Comparison of ENCODE assay signal across 16 cellular contexts in genomic region chr4:8310306-8310705, GRCh38. TPM values are rescaled to one million over a fixed set of nuclear protein-coding genes. Genes with fewer than 3 reads are reported as not detected.
DNase-seq lines count a peak whose midpoint lies in the region; ATAC-seq and TF ChIP-seq lines count a peak whose summit lies in the region.
"Had no signal": no experiment of that assay in that cellular context is flagged by ENCODE, and none has a peak within 500 bp of the region (broad histone marks: within the 10 kb centered on the region; RNA-seq: fewer than 3 reads in every experiment).

No MANE protein-coding gene starts in this region.

- no peak overlapping the region for H3K27ac Mint-ChIP-seq in natural killer cell treated with Interleukin-12 subunit alpha and Interleukin-12 subunit beta and Interleukin-15 and Interleukin-18, amount 100 ng/mL, for 72 hours
- H3K27ac Mint-ChIP-seq in natural killer cell (no peak overlapping the region), glutamatergic neuron (ENCODE audit: unreplicated experiment) (no peak overlapping the region)
- H3K27ac Mint-ChIP-seq: CD8-positive, alpha-beta memory T cell had no signal

- no peaks in the 10 kb centered on the region for H3K4me1 Mint-ChIP-seq in natural killer cell treated with Interleukin-12 subunit alpha and Interleukin-12 subunit beta and Interleukin-15 and Interleukin-18, amount 100 ng/mL, for 72 hours (ENCODE audit: low read depth in 2 of 2)
- H3K4me1 Mint-ChIP-seq in natural killer cell (no peaks in the 10 kb centered on the region), glutamatergic neuron (ENCODE audit: low read depth, unreplicated experiment) (peaks cover 4% of the 10 kb centered on the region)
- H3K4me1 Mint-ChIP-seq: CD8-positive, alpha-beta memory T cell had no signal

- H3K36me3 ChIP-seq in sigmoid colon, result no peaks in the 10 kb centered on the region
- H3K36me3 ChIP-seq: MG63 had no signal

- H3K36me3 Mint-ChIP-seq in natural killer cell treated with Interleukin-12 subunit alpha and Interleukin-12 subunit beta and Interleukin-15 and Interleukin-18, amount 100 ng/mL, for 72 hours, result no peaks in the 10 kb centered on the region
- H3K36me3 Mint-ChIP-seq in natural killer cell (no peaks in the 10 kb centered on the region), glutamatergic neuron (ENCODE audit: unreplicated experiment) (peaks cover 13% of the 10 kb centered on the region)
- H3K36me3 Mint-ChIP-seq: CD8-positive, alpha-beta memory T cell had no signal

- H3K4me1 ChIP-seq in sigmoid colon, result peaks cover 0 to 33% (median 31%) of the 10 kb centered on the region in 4 donors

- no peak for TF ChIP-seq CTCF in natural killer cell (IDR thresholded peaks at IDR 0.05)
- no peak for TF ChIP-seq CTCF in glutamatergic neuron (IDR thresholded peaks at IDR 0.05; ENCODE audit: partially characterized antibody, unreplicated experiment)
- no peak for TF ChIP-seq CTCF in sigmoid colon (IDR thresholded peaks at IDR 0.05)

- no peaks in the 10 kb centered on the region for H3K27me3 ChIP-seq in sigmoid colon
- H3K27me3 ChIP-seq: MG63 had no signal

- intact Hi-C loops in natural killer cell (cut with micrococcal nuclease), result no loop called here
- intact Hi-C loops in sigmoid colon (cut with DNase I), result no loop called here

- no peak overlapping the region for H3K4me3 ChIP-seq in sigmoid colon
- H3K4me3 ChIP-seq: MG63 had no signal

- H3K27ac ChIP-seq in sigmoid colon, result no peak overlapping the region

- no peak for TF ChIP-seq EP300 in sigmoid colon (IDR thresholded peaks at IDR 0.05)

- no peaks in the 10 kb centered on the region for H3K9me3 Mint-ChIP-seq in natural killer cell treated with Interleukin-12 subunit alpha and Interleukin-12 subunit beta and Interleukin-15 and Interleukin-18, amount 100 ng/mL, for 72 hours
- H3K9me3 Mint-ChIP-seq in natural killer cell, result no peaks in the 10 kb centered on the region
- peaks cover 14% of the 10 kb centered on the region for H3K9me3 Mint-ChIP-seq in glutamatergic neuron (ENCODE audit: unreplicated experiment)

- peaks cover 15% of the 10 kb centered on the region in 2 donors for H3K27me3 Mint-ChIP-seq in natural killer cell treated with Interleukin-12 subunit alpha and Interleukin-12 subunit beta and Interleukin-15 and Interleukin-18, amount 100 ng/mL, for 72 hours
- H3K27me3 Mint-ChIP-seq in natural killer cell (ENCODE audit: low read depth in 2 of 2) (peaks cover 0 to 18% of the 10 kb centered on the region in 2 donors), glutamatergic neuron (ENCODE audit: unreplicated experiment) (peaks cover 12% of the 10 kb centered on the region)

- 64 to 73% methylated on average over 10 of the region's 10 CpGs for WGBS in sigmoid colon, 2 donors

- peak; percentile 34 for DNase-seq in natural killer cell treated with Interleukin-12 subunit alpha and Interleukin-12 subunit beta and Interleukin-15 and Interleukin-18, amount 100 ng/mL, for 72 hours (ENCODE audit: low spot score)
- DNase-seq in natural killer cell (no peak), glutamatergic neuron (peak; percentile 7), sigmoid colon (peak; percentile 40), NK-92 (lab: John Stamatoyannopoulos, UW; ENCODE audit: unreplicated experiment) (no peak), NCI-H524 (lab: John Stamatoyannopoulos, UW) (no peak)
- DNase-seq: CD8-positive, alpha-beta memory T cell; DMS79; H7; Karpas-422; MG63; NCI-H1092 treated with DMSO at 0.1 percent for 48 hours; NCI-H2081 treated with DMSO at 0.1 percent for 48 hours; NCI-H2227 treated with DMSO at 0.1 percent for 48 hours; NCI-H524 treated with DMSO at 0.1 percent for 48 hours had no signal

- no peak for ATAC-seq in natural killer cell treated with Interleukin-12 subunit alpha and Interleukin-12 subunit beta and Interleukin-15 and Interleukin-18, amount 100 ng/mL, for 72 hours
- ATAC-seq in natural killer cell, result no peak
- no peak for ATAC-seq in GM21390 (IDR thresholded peaks at IDR 0.05; ENCODE audit: unreplicated experiment)

- H3K9me3 ChIP-seq in sigmoid colon, result peaks cover 0 to 5% (median 0%) of the 10 kb centered on the region in 4 donors

- TF ChIP-seq POLR2A in sigmoid colon (IDR thresholded peaks at IDR 0.05), result no peak

- no peak overlapping the region for H3K4me3 Mint-ChIP-seq in natural killer cell treated with Interleukin-12 subunit alpha and Interleukin-12 subunit beta and Interleukin-15 and Interleukin-18, amount 100 ng/mL, for 72 hours
- H3K4me3 Mint-ChIP-seq in natural killer cell, result no peak overlapping the region
- H3K4me3 Mint-ChIP-seq in glutamatergic neuron (ENCODE audit: unreplicated experiment), result no peak overlapping the region
- H3K4me3 Mint-ChIP-seq: CD8-positive, alpha-beta memory T cell had no signal

RNA-seq across cellular contexts. Expression of gene HTRA3, which starts 40.8 kb away (rescaled TPM):
- not detected for total RNA-seq in natural killer cell treated with Interleukin-12 subunit alpha and Interleukin-12 subunit beta and Interleukin-15 and Interleukin-18, amount 100 ng/mL, for 72 hours
- not detected for total RNA-seq in natural killer cell
- 0.64 TPM for total RNA-seq in glutamatergic neuron (ENCODE audit: unreplicated experiment)
- 10 to 100 TPM; 14.5 to 49.6 (median 32.1) TPM for total RNA-seq in sigmoid colon
- polyA plus RNA-seq in sigmoid colon, result 1 to 10 TPM; 1.2 to 5.0 (median 3.6) TPM
- total RNA-seq: CD8-positive, alpha-beta memory T cell had no signal
- polyA plus RNA-seq: CD8-positive, alpha-beta memory T cell had no signal

Comparison
In these comparisons a context has a peak if more than half of its experiments do, and no peak if none do; other contexts are left out.
1. DNase-seq: peak in natural killer cell treated with Interleukin-12 subunit alpha and Interleukin-12 subunit beta and Interleukin-15 and Interleukin-18, amount 100 ng/mL, for 72 hours (single experiment), glutamatergic neuron (single experiment) and sigmoid colon (single experiment); none in natural killer cell (single experiment), NK-92 (single experiment) and NCI-H524 (0 of 2).